In genomic region chr2:186433777-186434432, GRCh38 we compare ENCODE assay signal across 26 cellular contexts.
"Had no signal": no experiment of that assay in that cellular context is flagged by ENCODE, and none has a peak within 500 bp of the region (broad histone marks: within the 10 kb centered on the region; RNA-seq: fewer than 3 reads in every experiment).

No MANE protein-coding gene starts in this region.

- H3K27ac ChIP-seq: stomach, suprapubic skin, testis, thoracic aorta, thyroid gland, tibial artery, tibial nerve, transverse colon, upper lobe of left lung, upper lobe of right lung, uterus, vagina had no signal

- H3K27me3 ChIP-seq: stomach, suprapubic skin, testis, thyroid gland, tibial artery, tibial nerve, transverse colon, upper lobe of left lung, upper lobe of right lung, uterus, vagina had no signal

- DNase-seq: stimulated activated CD4-positive, alpha-beta T cell treated with anti-CD3 and anti-CD28 coated beads, Interleukin-2, amount 100 ng/mL, for 48 hours; stimulated activated CD4-positive, alpha-beta T cell treated with anti-CD3 and anti-CD28 coated beads, Interleukin-4, amount 100 ng/mL, for 1 hour; stimulated activated CD4-positive, alpha-beta T cell treated with anti-CD3 and anti-CD28 coated beads, Interleukin-4, amount 100 ng/mL, for 24 hours; stimulated activated CD4-positive, alpha-beta T cell treated with anti-CD3 and anti-CD28 coated beads, Interleukin-4, amount 100 ng/mL, for 4 hours; stimulated activated CD8-positive, alpha-beta memory T cell treated with anti-CD3 and anti-CD28 coated beads, Interleukin-4, amount 100 ng/mL, for 48 hours; stimulated activated naive B cell treated with anti-CD40 and anti-IgM and Interleukin-4, amounts not matched to agents 10 μg/mL and 1 μg/mL and 100 μg/mL, for 72 hours; stimulated activated naive CD4-positive, alpha-beta T cell; stimulated activated naive CD4-positive, alpha-beta T cell treated with Interleukin-2 at 50 U/mL for 16 hours; stimulated activated naive CD8-positive, alpha-beta T cell treated with anti-CD3 and anti-CD28 coated beads, Interleukin-15, amount 100 ng/mL, for 72 hours; stimulated activated naive CD8-positive, alpha-beta T cell treated with anti-CD3 and anti-CD28 coated beads, Interleukin-15, Interleukin-2, amounts not matched to agents 100 U/mL and 50 U/mL, for 24 hours; stomach; substantia nigra; testis; thyroid gland; tibial artery; transverse colon; trophoblast cell; upper lobe of left lung; upper lobe of right lung; uterus had no signal

- H3K9me3 ChIP-seq: stomach, suprapubic skin, testis, thoracic aorta, thyroid gland, tibial artery, tibial nerve, transverse colon, upper lobe of left lung, upper lobe of right lung, uterus, vagina had no signal

- H3K4me3 ChIP-seq: stomach, suprapubic skin, testis, thoracic aorta, thyroid gland, tibial artery, tibial nerve, transverse colon, upper lobe of left lung, upper lobe of right lung, uterus, vagina had no signal

- H3K36me3 ChIP-seq: thoracic aorta, thyroid gland, transverse colon, upper lobe of left lung, upper lobe of right lung, uterus, vagina had no signal

- ATAC-seq: stimulated activated memory B cell treated with anti-CD40 and anti-IgM and Interleukin-4, amounts not matched to agents 10 μg/mL and 1 μg/mL and 100 μg/mL, for 72 hours; stimulated activated naive B cell treated with anti-CD40 and anti-IgM and Interleukin-4, amounts not matched to agents 10 μg/mL and 1 μg/mL and 100 μg/mL, for 72 hours; stimulated activated naive CD8-positive, alpha-beta T cell treated with anti-CD3 and anti-CD28 coated beads, Interleukin-15, amount 100 ng/mL, for 72 hours; stimulated activated naive CD8-positive, alpha-beta T cell treated with anti-CD3 and anti-CD28 coated beads, Interleukin-15, Interleukin-2, amounts not matched to agents 100 U/mL and 50 U/mL, for 24 hours; upper lobe of right lung had no signal

- H3K4me1 ChIP-seq: stomach, testis, thyroid gland, tibial nerve, transverse colon, upper lobe of left lung, upper lobe of right lung, uterus had no signal

- FAIRE-seq: urothelium cell line had no signal
